In the genomic region with DNA sequence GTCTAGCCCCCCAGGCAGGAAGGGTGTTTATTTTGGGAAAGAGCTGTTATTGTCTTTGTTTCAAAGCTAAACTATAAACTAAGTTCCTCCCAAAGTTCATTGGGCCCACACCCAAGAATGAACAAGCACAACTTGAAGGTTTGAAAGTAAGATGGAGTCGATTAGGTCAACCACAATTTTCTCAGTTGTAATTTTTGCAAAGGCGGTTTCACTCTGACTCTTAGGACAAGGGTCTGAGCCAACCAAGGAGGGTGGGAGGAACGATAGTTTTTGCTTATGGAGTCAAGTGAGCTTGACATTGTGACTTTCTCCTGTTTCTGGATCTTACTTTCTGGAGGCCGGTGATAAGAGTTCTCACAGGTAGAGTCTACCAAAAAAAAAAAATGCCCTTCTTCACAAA, we compare ENCODE assay signal across 12 cellular contexts. TPM values are rescaled to one million over a fixed set of nuclear protein-coding genes. Genes with fewer than 3 reads are reported as not detected.
DNase-seq lines count a peak whose midpoint lies in the region; ATAC-seq, FAIRE-seq and TF ChIP-seq lines count a peak whose summit lies in the region.
"Had no signal": no experiment of that assay in that cellular context is flagged by ENCODE, and none has a peak within 500 bp of the region (broad histone marks: within the 10 kb centered on the region; RNA-seq: fewer than 3 reads in every experiment).

No MANE protein-coding gene starts in this region.

- H3K4me1 ChIP-seq in upper lobe of left lung, result peaks cover 3 to 6% (median 4%) of the 10 kb centered on the region in 4 donors

- WGBS in upper lobe of left lung, 2 donors, result 77 to 87% methylated on average over 4 of the region's 4 CpGs

- no peak overlapping the region for H3K4me3 ChIP-seq in upper lobe of left lung
- H3K4me3 ChIP-seq: spleen, upper lobe of right lung had no signal

- no peaks in the 10 kb centered on the region for H3K27me3 ChIP-seq in upper lobe of left lung
- H3K27me3 ChIP-seq: spleen, upper lobe of right lung had no signal

- H3K27ac Mint-ChIP-seq in activated T-helper 17 cell treated with anti-CD3 and anti-CD28 coated beads, Interleukin-2, amount 50 U/mL, for 72 hours, result peak overlapping the region; percentile 97

- TF ChIP-seq EP300 in upper lobe of left lung (IDR thresholded peaks at IDR 0.05), result no peak

- no peak for FAIRE-seq in urothelium cell line (lab: Jason Lieb, UNC)
- FAIRE-seq: endometrium had no signal

- TF ChIP-seq CTCF in upper lobe of left lung (IDR thresholded peaks at IDR 0.05), result no peak

- no peaks in the 10 kb centered on the region for H3K9me3 ChIP-seq in upper lobe of left lung
- H3K9me3 ChIP-seq: spleen, upper lobe of right lung had no signal

- H3K9me3 Mint-ChIP-seq in activated T-helper 17 cell treated with anti-CD3 and anti-CD28 coated beads, Interleukin-2, amount 50 U/mL, for 72 hours, result no peaks in the 10 kb centered on the region

- peak overlapping the region; percentile 84 for H3K4me3 Mint-ChIP-seq in activated T-helper 17 cell treated with anti-CD3 and anti-CD28 coated beads, Interleukin-2, amount 50 U/mL, for 72 hours

- peaks cover 8% of the 10 kb centered on the region for H3K27me3 Mint-ChIP-seq in activated T-helper 17 cell treated with anti-CD3 and anti-CD28 coated beads, Interleukin-2, amount 50 U/mL, for 72 hours

- peaks cover 15% of the 10 kb centered on the region for H3K4me1 Mint-ChIP-seq in activated T-helper 17 cell treated with anti-CD3 and anti-CD28 coated beads, Interleukin-2, amount 50 U/mL, for 72 hours

- no peak for TF ChIP-seq POLR2A in upper lobe of left lung (IDR thresholded peaks at IDR 0.05)

- no peaks in the 10 kb centered on the region for H3K36me3 Mint-ChIP-seq in activated T-helper 17 cell treated with anti-CD3 and anti-CD28 coated beads, Interleukin-2, amount 50 U/mL, for 72 hours (ENCODE audit: low read depth)

- no peaks in the 10 kb centered on the region for H3K36me3 ChIP-seq in upper lobe of left lung
- H3K36me3 ChIP-seq: spleen, upper lobe of right lung had no signal

- peak; percentile 97 for ATAC-seq in GM18519 (IDR thresholded peaks at IDR 0.05; ENCODE audit: low FRiP score, unreplicated experiment)
- ATAC-seq in GM19468 (IDR thresholded peaks at IDR 0.05; ENCODE audit: extremely low read depth, unreplicated experiment), result peak; percentile 89
- peak; percentile 87 for ATAC-seq in HG03064 (IDR thresholded peaks at IDR 0.05; ENCODE audit: low read depth, unreplicated experiment)
- peak; percentile 92 for ATAC-seq in activated T-helper 17 cell treated with anti-CD3 and anti-CD28 coated beads, Interleukin-2, amount 50 U/mL, for 72 hours (replicated peaks)
- no peak for ATAC-seq in upper lobe of left lung (ENCODE audit: low FRiP score in 2 of 2)
- ATAC-seq: Panc1, upper lobe of right lung had no signal

- no peak for DNase-seq in upper lobe of left lung
- DNase-seq in activated CD8-positive, alpha-beta memory T cell treated with anti-CD3 and anti-CD28 coated beads, Interleukin-2, amount 50 U/mL, for 48 hours, result no peak
- no peak for DNase-seq in urothelium cell line (ENCODE audit: low spot score)
- no peak for DNase-seq in iPS-NIHi7 (ENCODE audit: extremely low spot score)
- DNase-seq: spleen, upper lobe of right lung had no signal

- H3K27ac ChIP-seq in upper lobe of left lung, result no peak overlapping the region
- H3K27ac ChIP-seq: spleen, upper lobe of right lung had no signal

RNA-seq across cellular contexts. Expression of a gene that starts 5.8 kb away (rescaled TPM):
- 10 to 100 TPM; 44.6 to 59.4 TPM for total RNA-seq in activated T-helper 17 cell treated with anti-CD3 and anti-CD28 coated beads, Interleukin-2, amount 50 U/mL, for 72 hours
- 10 to 100 TPM in 4 of 6 donors, 1 to 10 TPM in 2; 6.4 to 28.2 (median 21.7) TPM for total RNA-seq in upper lobe of left lung

RNA-seq across cellular contexts. Expression of a gene that starts 24.3 kb away (rescaled TPM):
- 10 to 100 TPM; 37.6 to 39.4 TPM for total RNA-seq in activated T-helper 17 cell treated with anti-CD3 and anti-CD28 coated beads, Interleukin-2, amount 50 U/mL, for 72 hours
- 10 to 100 TPM in 5 of 6 donors, 1 to 10 TPM in 1; 9.9 to 40.2 (median 22.6) TPM for total RNA-seq in upper lobe of left lung

Comparison
In these comparisons a context has a peak if more than half of its experiments do, and no peak if none do; other contexts are left out.
1. ATAC-seq: peak in GM18519 (single experiment), GM19468 (single experiment), HG03064 (single experiment) and activated T-helper 17 cell treated with anti-CD3 and anti-CD28 coated beads, Interleukin-2, amount 50 U/mL, for 72 hours (single experiment); none in upper lobe of left lung (0 of 2).